14 cellular contexts compared by ENCODE assay signal in genomic region chr12:41962171-41962572, GRCh38.
DNase-seq lines count a peak whose midpoint lies in the region; ATAC-seq and TF ChIP-seq lines count a peak whose summit lies in the region.
"Had no signal": no experiment of that assay in that cellular context is flagged by ENCODE, and none has a peak within 500 bp of the region (broad histone marks: within the 10 kb centered on the region; RNA-seq: fewer than 3 reads in every experiment).

No MANE protein-coding gene starts in this region.

- no peaks in the 10 kb centered on the region for H3K27me3 ChIP-seq in body of pancreas
- H3K27me3 ChIP-seq in neural cell (ENCODE audit: insufficient read depth, low read depth, low read length) = peaks cover 5% of the 10 kb centered on the region

- H2AFZ ChIP-seq in neural cell (ENCODE audit: low read depth, low read length) = no peak overlapping the region

- DNase-seq in C1 segment of cervical spinal cord (lab: John Stamatoyannopoulos, UW) (peak in 13 of 14 donors; percentile 11 to 85 (median 62)), NCI-H1092 treated with DMSO at 0.1 percent for 48 hours (lab: John Stamatoyannopoulos, UW) (peak; percentile 69), body of pancreas (peak in 3 of 4 donors; percentile 6 to 20 (median 14)), GM03348 (ENCODE audit: low spot score) (no peak)
- DNase-seq: activated CD4-positive, CD25-positive, alpha-beta regulatory T cell; activated naive CD4-positive, alpha-beta T cell treated with anti-CD3 and anti-CD28 coated beads for 36 hours; foreskin fibroblast; NCI-H2171; stimulated activated CD4-positive, alpha-beta T cell treated with anti-CD3 and anti-CD28 coated beads, Interleukin-12 subunit alpha, Interleukin-12 subunit beta, amount 100 ng/mL, for 4 hours had no signal

- no peaks in the 10 kb centered on the region for H3K4me1 ChIP-seq in body of pancreas

- no peak overlapping the region for H3K27ac ChIP-seq in body of pancreas
- peak overlapping the region; percentile 85 for H3K27ac ChIP-seq in neural cell (ENCODE audit: low read length)

- H3F3A ChIP-seq in neural cell (ENCODE audit: insufficient read depth, low read length, poor library complexity, severe bottlenecking) = peaks cover 4% of the 10 kb centered on the region

- H3K9me3 ChIP-seq in body of pancreas = no peaks in the 10 kb centered on the region
- no peaks in the 10 kb centered on the region for H3K9me3 ChIP-seq in neural cell (ENCODE audit: low read length)
- H3K9me3 ChIP-seq: HAP-1 had no signal

- H3K9me2 ChIP-seq in neural cell (ENCODE audit: insufficient read depth, low read length) = no peaks in the 10 kb centered on the region

- no peaks in the 10 kb centered on the region for H4K20me1 ChIP-seq in neural cell (ENCODE audit: insufficient read depth)

- no peaks in the 10 kb centered on the region for H3K36me3 ChIP-seq in body of pancreas (replicated peaks in 1 of 2; ENCODE audit: insufficient read depth in 1 of 2, low read depth in 2 of 2)
- no peaks in the 10 kb centered on the region for H3K36me3 ChIP-seq in neural cell (ENCODE audit: insufficient read depth, low read length)
- H3K36me3 ChIP-seq: HAP-1 had no signal

- TF ChIP-seq RAD21 in neural cell (conservative IDR thresholded peaks at IDR 0.05) = no peak

- H3K4me2 ChIP-seq in neural cell (ENCODE audit: low read length) = no peak overlapping the region

- no peak overlapping the region for H3K9ac ChIP-seq in neural cell (ENCODE audit: low read length)

- no peak for TF ChIP-seq POLR2A in body of pancreas (IDR thresholded peaks at IDR 0.05)

- 60 to 66% methylated on average over 4 to 5 of the region's 5 CpGs for WGBS in body of pancreas, 2 donors

- no peak for TF ChIP-seq CTCF in body of pancreas (IDR thresholded peaks at IDR 0.05)
- TF ChIP-seq CTCF in neural cell (IDR thresholded peaks at IDR 0.05; ENCODE audit: poor library complexity, severe bottlenecking) = no peak

- H3K4me3 ChIP-seq in body of pancreas (no peak overlapping the region), neural cell (ENCODE audit: low read length) (no peak overlapping the region)
- H3K4me3 ChIP-seq: HAP-1 had no signal

- TF ChIP-seq EP300 in neural cell (conservative IDR thresholded peaks at IDR 0.05; ENCODE audit: poor library complexity, severe bottlenecking) = no peak

- intact Hi-C loops in body of pancreas (cut with DNase I) = no loop called here

- no peaks in the 10 kb centered on the region for H3K79me2 ChIP-seq in neural cell (replicated peaks; ENCODE audit: insufficient read depth, low read length)

- ATAC-seq in body of pancreas (no peak), HG02678 (IDR thresholded peaks at IDR 0.05; ENCODE audit: unreplicated experiment) (no peak), HG03108 (IDR thresholded peaks at IDR 0.05; ENCODE audit: unreplicated experiment) (no peak), HG03097 (IDR thresholded peaks at IDR 0.05; ENCODE audit: low FRiP score, unreplicated experiment) (no peak)

TF ChIP-seq in neural cell, 6 proteins besides CTCF, POLR2A, EP300 and RAD21:
- TF ChIP-seq MXI1 (conservative IDR thresholded peaks at IDR 0.05; ENCODE audit: poor library complexity, severe bottlenecking) = no peak
- no peak for TF ChIP-seq TAF1 (IDR thresholded peaks at IDR 0.05; ENCODE audit: low read depth)
- no peak for TF ChIP-seq SMC3 (conservative IDR thresholded peaks at IDR 0.05; ENCODE audit: poor library complexity)
- TF ChIP-seq REST (IDR thresholded peaks at IDR 0.05; ENCODE audit: borderline replicate concordance) = no peak
- no peak for TF ChIP-seq EZH2 (IDR thresholded peaks at IDR 0.05; ENCODE audit: borderline replicate concordance, insufficient read depth, low read length, poor library complexity, severe bottlenecking)
- no peak for TF ChIP-seq POLR2AphosphoS5 (IDR thresholded peaks at IDR 0.05)
